Comparison of ENCODE assay signal across 10 cellular contexts in the genomic region with DNA sequence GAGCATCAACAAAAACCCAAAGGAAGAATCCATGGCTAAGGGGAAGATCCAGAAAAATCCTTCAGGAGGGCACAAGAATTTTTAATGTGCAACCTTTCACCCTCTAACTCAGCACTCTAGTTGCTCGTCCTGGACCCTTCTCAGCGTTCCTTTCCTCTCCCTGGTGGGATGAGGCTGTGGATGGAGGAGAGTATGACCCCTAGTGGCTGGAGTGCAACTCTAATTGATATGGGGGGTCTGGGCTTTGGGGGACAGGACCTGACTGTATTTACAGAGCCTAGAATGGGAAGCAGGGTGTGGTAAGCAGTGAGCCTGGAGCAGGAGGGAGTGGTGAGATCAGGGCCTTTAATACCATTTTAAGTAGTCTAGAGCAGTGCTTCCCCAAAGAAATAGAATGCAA.
DNase-seq lines count a peak whose midpoint lies in the region; ATAC-seq and TF ChIP-seq lines count a peak whose summit lies in the region.
"Had no signal": no experiment of that assay in that cellular context is flagged by ENCODE, and none has a peak within 500 bp of the region (broad histone marks: within the 10 kb centered on the region; RNA-seq: fewer than 3 reads in every experiment).

No MANE protein-coding gene starts in this region.

- peak; percentile 98 for ATAC-seq in WTC11
- no peak for ATAC-seq in HG03571 (IDR thresholded peaks at IDR 0.05; ENCODE audit: unreplicated experiment)

- no peaks in the 10 kb centered on the region for H3K27me3 ChIP-seq in iPS DF 6.9 (ENCODE audit: control insufficient read depth, insufficient read depth, low read length)

- peaks cover 3% of the 10 kb centered on the region for H3K4me1 ChIP-seq in iPS DF 6.9 (ENCODE audit: control insufficient read depth, insufficient read depth, low read length)

- no peaks in the 10 kb centered on the region for H3K27me3 Mint-ChIP-seq in WTC11 (ENCODE audit: low read depth)
- H3K27me3 Mint-ChIP-seq: activated CD4-positive, alpha-beta T cell treated with anti-CD3 and anti-CD28 coated beads, Interleukin-2, amount 10 ng/mL, durations not matched to agents 24 days and 14 days had no signal

- CTCF ChIA-PET in AG04449 (lab: Yijun Ruan, JAX): no interaction called here
- CTCF ChIA-PET in WTC11 (lab: Charles Lee): interaction anchor here (1.2 kb wide), 1 partner anchor 170 kb away, joined by 3 read pairs; no protein-coding TSS in a partner anchor

- peak; percentile 43 for TF ChIP-seq CTCF in AG04449 (IDR thresholded peaks at IDR 0.05; ENCODE audit: insufficient read depth, low read length, missing control alignments)
- TF ChIP-seq CTCF in GM20000 (IDR thresholded peaks at IDR 0.05; ENCODE audit: extremely low read depth, missing control alignments): peak; percentile 24
- no peak; the same call in 1 of the 2 replicates for TF ChIP-seq CTCF in WTC11 (IDR thresholded peaks at IDR 0.05)

- no peaks in the 10 kb centered on the region for H3K36me3 Mint-ChIP-seq in WTC11

- DNase-seq in AG04449 (ENCODE audit: low read depth, low spot score) (no peak), GM20000 (ENCODE audit: low spot score) (peak; percentile 45), WTC11 (ENCODE audit: low spot score) (peak; percentile 44), iPS DF 6.9 (ENCODE audit: low read depth, low spot score) (peak; percentile 64), NCI-H1436 (lab: John Stamatoyannopoulos, UW) (no peak), islet precursor cell (no peak)
- DNase-seq in activated T-cell treated with anti-CD3 and anti-CD28 coated beads, Interleukin-2, amount 50 U/mL, for 1 hour: no peak
- DNase-seq: activated CD4-positive, alpha-beta T cell treated with anti-CD3 and anti-CD28 coated beads, Interleukin-2, amount 10 ng/mL, durations not matched to agents 24 days and 14 days; NCI-H1694 had no signal

- no CpG with 5 or more reads among the region's 2 CpGs for WGBS in iPS DF 6.9 (ENCODE audit: insufficient coverage, insufficient read length)

- POLR2A ChIA-PET in AG04449 (lab: Yijun Ruan, JAX) (no interaction called here), WTC11 (lab: Charles Lee) (no interaction called here)

- H3K9me3 Mint-ChIP-seq in WTC11: peaks cover 3% of the 10 kb centered on the region
- H3K9me3 Mint-ChIP-seq: activated CD4-positive, alpha-beta T cell treated with anti-CD3 and anti-CD28 coated beads, Interleukin-2, amount 10 ng/mL, durations not matched to agents 24 days and 14 days had no signal

- H3K4me1 Mint-ChIP-seq in WTC11: peaks cover 23% of the 10 kb centered on the region

- H3K27ac ChIP-seq in iPS DF 6.9 (ENCODE audit: low read length): no peak overlapping the region

- H3K36me3 ChIP-seq in iPS DF 6.9 (ENCODE audit: control insufficient read depth, insufficient read depth, low read length): no peaks in the 10 kb centered on the region

- H3K4me3 ChIP-seq in AG04449 (ENCODE audit: low read depth, low read length) (no peak overlapping the region), iPS DF 6.9 (ENCODE audit: low read length) (no peak overlapping the region)

- no peaks in the 10 kb centered on the region for H3K9me3 ChIP-seq in iPS DF 6.9 (ENCODE audit: control insufficient read depth, insufficient read depth, low read length)

- H3K4me3 Mint-ChIP-seq in WTC11: no peak overlapping the region
- H3K4me3 Mint-ChIP-seq: activated CD4-positive, alpha-beta T cell treated with anti-CD3 and anti-CD28 coated beads, Interleukin-2, amount 10 ng/mL, durations not matched to agents 24 days and 14 days had no signal

- H3K27ac Mint-ChIP-seq in WTC11: no peak overlapping the region
- H3K27ac Mint-ChIP-seq: activated CD4-positive, alpha-beta T cell treated with anti-CD3 and anti-CD28 coated beads, Interleukin-2, amount 10 ng/mL, durations not matched to agents 24 days and 14 days had no signal

TF ChIP-seq in WTC11, 78 proteins besides CTCF, POLR2A, EP300 and RAD21:
- no peak for TF ChIP-seq GRHL2 (CRISPR knock-in tag; IDR thresholded peaks at IDR 0.05; ENCODE audit: insufficient replicate concordance, severe bottlenecking)
- no peak for TF ChIP-seq TCF7 (CRISPR knock-in tag; IDR thresholded peaks at IDR 0.05; ENCODE audit: low read depth)
- TF ChIP-seq GTF2I (CRISPR knock-in tag; conservative IDR thresholded peaks at IDR 0.05): no peak

Comparison
In these comparisons a context has a peak if more than half of its experiments do, and no peak if none do; other contexts are left out.
1. DNase-seq: peak in GM20000 (single experiment), WTC11 (single experiment) and iPS DF 6.9 (single experiment); none in AG04449 (single experiment), NCI-H1436 (single experiment), islet precursor cell (single experiment) and activated T-cell treated with anti-CD3 and anti-CD28 coated beads, Interleukin-2, amount 50 U/mL, for 1 hour (single experiment).